ENCODE assay signal across 1 cellular context in the genomic region with DNA sequence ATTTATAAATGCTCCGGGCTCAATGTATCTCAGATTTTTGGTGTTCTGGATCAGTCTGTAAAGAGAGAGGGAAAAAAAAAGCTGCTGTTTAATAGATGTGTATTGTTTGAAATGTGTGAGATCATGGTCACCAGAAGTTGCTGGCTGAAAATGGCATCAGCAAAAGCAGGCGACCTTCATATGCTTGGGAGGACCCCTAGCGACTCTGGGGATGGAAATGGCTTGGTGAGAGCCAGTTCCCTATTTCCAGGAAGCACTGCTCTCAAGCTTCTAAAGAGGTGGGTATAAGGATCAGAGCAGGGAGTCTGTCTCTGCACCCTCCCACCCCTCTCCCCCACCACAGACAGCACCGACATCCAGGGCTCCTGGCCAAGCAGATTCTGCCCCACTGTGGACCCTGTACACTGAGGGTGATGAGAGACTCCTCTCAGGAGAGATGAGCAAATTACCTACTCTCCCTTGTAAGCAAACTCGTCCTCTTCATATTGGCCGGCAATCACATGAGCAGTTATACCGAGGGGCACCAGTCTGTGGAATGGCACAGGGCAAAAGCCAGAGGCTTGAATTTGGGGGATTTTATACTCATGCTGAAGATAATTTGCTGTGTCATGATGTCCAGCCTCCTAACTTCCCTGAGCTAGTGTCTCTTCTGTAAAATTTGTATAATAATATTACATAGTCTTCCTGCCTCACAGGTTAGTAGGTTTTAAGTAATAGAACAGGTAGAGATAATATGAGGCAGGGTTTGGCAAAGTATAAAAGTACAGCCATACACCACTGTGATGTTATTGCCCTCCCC.
TF ChIP-seq lines count a peak whose summit lies in the region.

No MANE protein-coding gene starts in this region.

TF ChIP-seq in GM12891, 5 proteins besides CTCF, POLR2A, EP300 and RAD21 (continued from another document):
- TF ChIP-seq TAF1 (IDR thresholded peaks at IDR 0.05; ENCODE audit: low read depth, low read length): no peak
- TF ChIP-seq SPI1 (IDR thresholded peaks at IDR 0.05; ENCODE audit: low read depth, low read length): 0 out of 2 replicates have a peak, but pooled peaks have one; percentile 3
- no peak for TF ChIP-seq POLR2AphosphoS5 (IDR thresholded peaks at IDR 0.05; ENCODE audit: low read depth, low read length)
